ENCODE assay signal across 24 cellular contexts in genomic region chrX:38694394-38694793, GRCh38.
A peak's percentile ranks its signal among the peaks of the same experiment; 100 is the strongest.
DNase-seq lines count a peak whose midpoint lies in the region; TF ChIP-seq lines count a peak whose summit lies in the region.
"Had no signal": no experiment of that assay in that cellular context is flagged by ENCODE, and none has a peak within 500 bp of the region (broad histone marks: within the 10 kb centered on the region; RNA-seq: fewer than 3 reads in every experiment).

No MANE protein-coding gene starts in this region.

- no peak overlapping the region for H2BK120ac ChIP-seq in trophoblast cell (ENCODE audit: insufficient read depth, low read length, poor library complexity)

- H3K27ac Mint-ChIP-seq in activated T-helper 2 cell treated with anti-CD3 and anti-CD28 coated beads, Interferon-gamma antibody, Interleukin-2, Interleukin-4, amounts not matched to agents 10 μg/mL and 5 μg/mL and 100 μg/mL, durations not matched to agents 14 hours and 24 hours and 36 hours: no peak overlapping the region
- H3K27ac Mint-ChIP-seq: activated CD4-positive, alpha-beta T cell treated with anti-CD3 and anti-CD28 coated beads, Interleukin-2, amount 10 ng/mL, durations not matched to agents 24 days and 14 days; progenitor cell of endocrine pancreas had no signal

- H3K4me1 Mint-ChIP-seq in activated T-helper 2 cell treated with anti-CD3 and anti-CD28 coated beads, Interferon-gamma antibody, Interleukin-2, Interleukin-4, amounts not matched to agents 10 μg/mL and 5 μg/mL and 100 μg/mL, durations not matched to agents 14 hours and 24 hours and 36 hours (ENCODE audit: low read depth): peaks cover 2% of the 10 kb centered on the region
- H3K4me1 Mint-ChIP-seq: activated CD4-positive, alpha-beta T cell treated with anti-CD3 and anti-CD28 coated beads, Interleukin-2, amount 10 ng/mL, durations not matched to agents 24 days and 14 days had no signal

- no peak overlapping the region for H3K23ac ChIP-seq in trophoblast cell (ENCODE audit: low read length)

- no CpG with 5 or more reads among the region's 5 CpGs for WGBS in trophoblast cell (ENCODE audit: extremely low coverage, insufficient coverage, insufficient read length)

- H2BK5ac ChIP-seq in trophoblast cell (ENCODE audit: low read depth, low read length, poor library complexity): no peak overlapping the region

- no peak overlapping the region for H2AFZ ChIP-seq in trophoblast cell (ENCODE audit: insufficient read depth, low read length, poor library complexity)

- H3K79me1 ChIP-seq in trophoblast cell (ENCODE audit: low read length): no peaks in the 10 kb centered on the region

- H3K4me1 ChIP-seq in trophoblast cell (ENCODE audit: control insufficient read depth in 1 of 2, insufficient read depth in 2 of 2, low read length in 2 of 2): no peaks in the 10 kb centered on the region
- H3K4me1 ChIP-seq: Peyer's patch, SJCRH30 had no signal

- intact Hi-C loops in activated T-helper 2 cell treated with anti-CD3 and anti-CD28 coated beads, Interferon-gamma antibody, Interleukin-2, Interleukin-4, amounts not matched to agents 10 μg/mL and 5 μg/mL and 100 μg/mL, durations not matched to agents 14 hours and 24 hours and 36 hours (cut with micrococcal nuclease): no loop called here

- no peak overlapping the region for H2AK5ac ChIP-seq in trophoblast cell (ENCODE audit: low read length)

- H3K4me3 ChIP-seq in brain microvascular endothelial cell (ENCODE audit: low read depth, low read length) (no peak overlapping the region), trophoblast cell (ENCODE audit: low read depth, low read length) (no peak overlapping the region)
- H3K4me3 ChIP-seq: Peyer's patch, SJCRH30, tibial nerve had no signal

- H4K8ac ChIP-seq in trophoblast cell (ENCODE audit: low read depth, low read length): no peak overlapping the region

- no peaks in the 10 kb centered on the region for H3K36me3 Mint-ChIP-seq in activated T-helper 2 cell treated with anti-CD3 and anti-CD28 coated beads, Interferon-gamma antibody, Interleukin-2, Interleukin-4, amounts not matched to agents 10 μg/mL and 5 μg/mL and 100 μg/mL, durations not matched to agents 14 hours and 24 hours and 36 hours (ENCODE audit: low read depth)

- H3K9me3 Mint-ChIP-seq in activated T-helper 2 cell treated with anti-CD3 and anti-CD28 coated beads, Interferon-gamma antibody, Interleukin-2, Interleukin-4, amounts not matched to agents 10 μg/mL and 5 μg/mL and 100 μg/mL, durations not matched to agents 14 hours and 24 hours and 36 hours: no peaks in the 10 kb centered on the region
- H3K9me3 Mint-ChIP-seq: activated CD4-positive, alpha-beta T cell treated with anti-CD3 and anti-CD28 coated beads, Interleukin-2, amount 10 ng/mL, durations not matched to agents 24 days and 14 days; activated T-cell treated with anti-CD3 and anti-CD28 coated beads, Interleukin-2, amount 50 U/mL, for 4 hours had no signal

- H3K4ac ChIP-seq in trophoblast cell (ENCODE audit: low read depth, low read length): no peak overlapping the region

- DNase-seq in Daoy (ENCODE audit: low read depth) (peak; percentile 41), LHCN-M2 (ENCODE audit: low read depth) (peak; percentile 78), brain microvascular endothelial cell (peak; percentile 5), myocyte (ENCODE audit: low read depth) (peak; percentile 47), NCI-H2107 (lab: John Stamatoyannopoulos, UW) (no peak), trophoblast cell (no peak)
- DNase-seq in activated CD4-positive, alpha-beta T cell treated with anti-CD3 and anti-CD28 coated beads, Interleukin-2, amount 50 U/mL, for 1 hour: no peak
- DNase-seq in activated T-helper 2 cell treated with anti-CD3 and anti-CD28 coated beads, Interferon-gamma antibody, Interleukin-2, Interleukin-4, amounts not matched to agents 10 μg/mL and 5 μg/mL and 100 μg/mL, durations not matched to agents 14 hours and 24 hours and 36 hours (ENCODE audit: low spot score): no peak
- DNase-seq: ACHN; activated CD4-positive, alpha-beta T cell treated with anti-CD3 and anti-CD28 coated beads, Interleukin-2, amount 10 ng/mL, durations not matched to agents 24 days and 14 days; activated T-cell treated with anti-CD3 and anti-CD28 coated beads, Interleukin-2, amount 50 U/mL, for 4 hours; DMS53; foreskin melanocyte; mesendoderm; NCI-H1694; NCI-H526; NK-92 treated with Interleukin-12 subunit alpha and Interleukin-12 subunit beta, amount 100 ng/mL, for 24 hours; Peyer's patch; stimulated activated CD8-positive, alpha-beta memory T cell treated with anti-CD3 and anti-CD28 coated beads, Interleukin-4, amount 100 ng/mL, for 48 hours; T1000 had no signal

- H2BK12ac ChIP-seq in trophoblast cell (ENCODE audit: low read length): no peak overlapping the region

- no peak overlapping the region for H3K4me2 ChIP-seq in trophoblast cell (ENCODE audit: low read length)
- H3K4me2 ChIP-seq: KMS-11 had no signal

- TF ChIP-seq CTCF in brain microvascular endothelial cell (IDR thresholded peaks at IDR 0.05; ENCODE audit: low read depth, low read length, missing control alignments): no peak

- no peak overlapping the region for H3K14ac ChIP-seq in trophoblast cell (ENCODE audit: low read length)

- no peak overlapping the region for H3K9ac ChIP-seq in trophoblast cell (ENCODE audit: low read length)
- H3K9ac ChIP-seq: KMS-11 had no signal

- H3K27me3 ChIP-seq in brain microvascular endothelial cell (replicated peaks) (no peaks in the 10 kb centered on the region), trophoblast cell (ENCODE audit: insufficient read depth, low read length) (no peaks in the 10 kb centered on the region)
- H3K27me3 ChIP-seq: Peyer's patch, SJCRH30, tibial nerve had no signal

- no peaks in the 10 kb centered on the region for H3K27me3 Mint-ChIP-seq in activated T-helper 2 cell treated with anti-CD3 and anti-CD28 coated beads, Interferon-gamma antibody, Interleukin-2, Interleukin-4, amounts not matched to agents 10 μg/mL and 5 μg/mL and 100 μg/mL, durations not matched to agents 14 hours and 24 hours and 36 hours (ENCODE audit: low read depth)
- H3K27me3 Mint-ChIP-seq: activated CD4-positive, alpha-beta T cell treated with anti-CD3 and anti-CD28 coated beads, Interleukin-2, amount 10 ng/mL, durations not matched to agents 24 days and 14 days; progenitor cell of endocrine pancreas had no signal

- H3K18ac ChIP-seq in trophoblast cell (ENCODE audit: low read length): no peak overlapping the region

- H3K4me3 Mint-ChIP-seq in activated T-helper 2 cell treated with anti-CD3 and anti-CD28 coated beads, Interferon-gamma antibody, Interleukin-2, Interleukin-4, amounts not matched to agents 10 μg/mL and 5 μg/mL and 100 μg/mL, durations not matched to agents 14 hours and 24 hours and 36 hours (ENCODE audit: low read depth): no peak overlapping the region
- H3K4me3 Mint-ChIP-seq: activated CD4-positive, alpha-beta T cell treated with anti-CD3 and anti-CD28 coated beads, Interleukin-2, amount 10 ng/mL, durations not matched to agents 24 days and 14 days; activated T-cell treated with anti-CD3 and anti-CD28 coated beads, Interleukin-2, amount 50 U/mL, for 4 hours had no signal

- H3K79me2 ChIP-seq in trophoblast cell (ENCODE audit: control insufficient read depth, insufficient read depth, low read length, poor library complexity): no peaks in the 10 kb centered on the region

- H3K27ac ChIP-seq in brain microvascular endothelial cell (no peak overlapping the region), trophoblast cell (ENCODE audit: low read depth, low read length) (no peak overlapping the region)
- H3K27ac ChIP-seq: KMS-11, Peyer's patch, SJCRH30, tibial nerve had no signal

- H4K12ac ChIP-seq in trophoblast cell (ENCODE audit: low read depth, low read length): no peak overlapping the region

- no peaks in the 10 kb centered on the region for H3K9me3 ChIP-seq in trophoblast cell (ENCODE audit: insufficient read depth, low read depth, low read length)
- H3K9me3 ChIP-seq: Peyer's patch, SJCRH30, tibial nerve had no signal

- H3K36me3 ChIP-seq in brain microvascular endothelial cell (replicated peaks) (no peaks in the 10 kb centered on the region), trophoblast cell (ENCODE audit: control insufficient read depth in 1 of 2, insufficient read depth in 2 of 2, low read length in 2 of 2) (no peaks in the 10 kb centered on the region)
- H3K36me3 ChIP-seq: Peyer's patch, SJCRH30, tibial nerve had no signal

- in situ Hi-C loops in brain microvascular endothelial cell (cut with HindIII; ENCODE audit: low pct_ligation_motif_present, low sequenced_read_pairs): no loop called here

- no peak overlapping the region for H4K91ac ChIP-seq in trophoblast cell (ENCODE audit: low read depth, low read length)

Comparison
In these comparisons a context has a peak if more than half of its experiments do, and no peak if none do; other contexts are left out.
1. DNase-seq: peak in Daoy (single experiment), LHCN-M2 (single experiment), brain microvascular endothelial cell (single experiment) and myocyte (single experiment); none in NCI-H2107 (single experiment), activated CD4-positive, alpha-beta T cell treated with anti-CD3 and anti-CD28 coated beads, Interleukin-2, amount 50 U/mL, for 1 hour (single experiment), activated T-helper 2 cell treated with anti-CD3 and anti-CD28 coated beads, Interferon-gamma antibody, Interleukin-2, Interleukin-4, amounts not matched to agents 10 μg/mL and 5 μg/mL and 100 μg/mL, durations not matched to agents 14 hours and 24 hours and 36 hours (single experiment) and trophoblast cell (0 of 2).